Comparison of ENCODE assay signal across 16 cellular contexts in the genomic region with DNA sequence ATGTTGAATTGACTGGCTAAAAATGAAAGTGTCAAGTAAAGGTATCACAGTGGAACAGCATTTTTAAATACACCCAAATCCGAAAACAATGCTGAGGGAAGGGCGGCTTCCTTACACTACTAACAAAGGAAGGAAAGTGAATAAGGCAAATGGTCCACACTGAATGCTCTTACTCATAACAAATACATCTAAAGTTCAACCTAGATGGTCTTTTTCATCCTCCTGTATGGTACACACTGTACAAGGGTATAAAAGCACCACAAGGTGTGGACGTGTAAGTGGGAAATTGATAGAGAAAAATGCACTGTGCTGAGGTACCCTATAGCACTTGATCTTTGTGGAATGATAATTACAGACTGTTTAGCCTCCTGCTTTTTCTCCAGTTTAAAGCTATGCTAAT. TPM values are rescaled to one million over a fixed set of nuclear protein-coding genes. Genes with fewer than 3 reads are reported as not detected.
DNase-seq lines count a peak whose midpoint lies in the region; ATAC-seq, FAIRE-seq and TF ChIP-seq lines count a peak whose summit lies in the region.
"Had no signal": no experiment of that assay in that cellular context is flagged by ENCODE, and none has a peak within 500 bp of the region (broad histone marks: within the 10 kb centered on the region; RNA-seq: fewer than 3 reads in every experiment).

No MANE protein-coding gene starts in this region.

- 57 to 63% methylated on average over 3 of the region's 3 CpGs for WGBS in pancreas, 2 donors

- no peaks in the 10 kb centered on the region for H3K9me3 ChIP-seq in pancreas
- H3K9me3 ChIP-seq: BLaER1 treated with 17β-estradiol and CSF1 and Interleukin-3, amounts not matched to agents 10 nM and 100 nM; HAP-1 had no signal

- H3K36me3 ChIP-seq in pancreas: no peaks in the 10 kb centered on the region
- H3K36me3 ChIP-seq: BLaER1 treated with 17β-estradiol and CSF1 and Interleukin-3, amounts not matched to agents 10 nM and 100 nM; HAP-1 had no signal

- peak; percentile 75 for ATAC-seq in left ventricle myocardium superior
- ATAC-seq in HG02938 (IDR thresholded peaks at IDR 0.05; ENCODE audit: unreplicated experiment): no peak
- ATAC-seq in pancreas: no peak

- H3K27ac ChIP-seq in pancreas: no peak overlapping the region
- H3K27ac ChIP-seq: BLaER1 treated with 17β-estradiol and CSF1 and Interleukin-3, amounts not matched to agents 10 nM and 100 nM; HL-60 had no signal

- FAIRE-seq in D721Med (lab: Jason Lieb, UNC): peak; percentile 70
- no peak for FAIRE-seq in pancreas (lab: Jason Lieb, UNC)
- FAIRE-seq: GM18507 had no signal

- no peaks in the 10 kb centered on the region for H3K4me1 ChIP-seq in pancreas
- H3K4me1 ChIP-seq: BLaER1 treated with 17β-estradiol and CSF1 and Interleukin-3, amounts not matched to agents 10 nM and 100 nM had no signal

- TF ChIP-seq CTCF in D721Med (IDR thresholded peaks at IDR 0.05; ENCODE audit: insufficient read depth, missing control alignments) (no peak), pancreas (IDR thresholded peaks at IDR 0.05) (no peak)

- intact Hi-C loops in left ventricle myocardium superior (cut with micrococcal nuclease) (no loop called here), pancreas (cut with DNase I) (no loop called here)

- DNase-seq in D721Med (ENCODE audit: insufficient read length, low spot score) (no peak), dermis blood vessel endothelial cell (peak; percentile 80), left ventricle myocardium superior (no peak), pulmonary artery endothelial cell (ENCODE audit: low read depth, low spot score) (peak; percentile 60), pancreas (no peak)
- no peak for DNase-seq in stimulated activated CD4-positive, alpha-beta T cell treated with anti-CD3 and anti-CD28 coated beads, Interleukin-4, amount 100 ng/mL, for 24 hours
- no peak for DNase-seq in activated CD4-positive, alpha-beta T cell treated with anti-CD3 and anti-CD28 coated beads for 4 hours
- DNase-seq: ACHN; CD4-positive, CD25-positive, alpha-beta regulatory T cell; DMS 273 treated with DMSO at 0.1 percent for 48 hours; GOT3 had no signal

- H3K27me3 ChIP-seq in pancreas: no peaks in the 10 kb centered on the region
- H3K27me3 ChIP-seq: BLaER1 treated with 17β-estradiol and CSF1 and Interleukin-3, amounts not matched to agents 10 nM and 100 nM had no signal

- no peak overlapping the region for H3K4me3 ChIP-seq in pancreas
- H3K4me3 ChIP-seq: BLaER1 treated with 17β-estradiol and CSF1 and Interleukin-3, amounts not matched to agents 10 nM and 100 nM; HAP-1 had no signal

RNA-seq across cellular contexts. Expression of a gene that starts 7.1 kb away (rescaled TPM):
- total RNA-seq in dermis blood vessel endothelial cell (63.3 and 106 TPM in 2 replicates), left ventricle myocardium superior (115 TPM), pulmonary artery endothelial cell (71.1 and 103 TPM in 2 replicates), pancreas (1 to 10 TPM; 2.6 to 5.6 (median 4.2) TPM)
- polyA plus RNA-seq in pancreas: 10 to 100 TPM in 1 of 2 donors, 1 to 10 TPM in 1; 8.8 to 15.4 TPM
- total RNA-seq: CD4-positive, CD25-positive, alpha-beta regulatory T cell had no signal
- polyA plus RNA-seq: CD4-positive, CD25-positive, alpha-beta regulatory T cell had no signal

Comparison
In these comparisons a context has a peak if more than half of its experiments do, and no peak if none do; other contexts are left out.
1. DNase-seq: peak in dermis blood vessel endothelial cell (single experiment) and pulmonary artery endothelial cell (single experiment); none in D721Med (single experiment), left ventricle myocardium superior (single experiment), stimulated activated CD4-positive, alpha-beta T cell treated with anti-CD3 and anti-CD28 coated beads, Interleukin-4, amount 100 ng/mL, for 24 hours (single experiment), activated CD4-positive, alpha-beta T cell treated with anti-CD3 and anti-CD28 coated beads for 4 hours (0 of 2) and pancreas (0 of 6).